In the genomic region with DNA sequence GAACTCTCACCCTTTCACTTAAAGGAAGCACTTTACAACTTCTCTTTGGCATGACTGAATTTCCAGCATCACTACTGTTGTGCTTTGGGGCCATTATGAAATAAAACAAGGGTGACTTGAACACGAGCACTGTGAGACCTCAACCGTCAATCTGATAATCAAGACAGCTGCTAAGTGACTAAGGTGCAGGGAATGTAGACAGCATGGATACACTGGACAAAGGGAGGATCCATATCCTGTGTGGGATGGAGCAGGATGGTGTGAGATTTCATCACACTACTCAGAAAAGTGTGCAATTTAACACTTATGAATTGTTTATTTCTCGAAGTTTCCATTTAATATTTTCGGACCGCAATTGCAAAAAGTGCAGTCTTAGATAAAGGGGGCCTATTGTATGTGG, we compare ENCODE assay signal across 17 cellular contexts. TPM values are rescaled to one million over a fixed set of nuclear protein-coding genes. Genes with fewer than 3 reads are reported as not detected.
DNase-seq lines count a peak whose midpoint lies in the region; ATAC-seq and TF ChIP-seq lines count a peak whose summit lies in the region.
"Had no signal": no experiment of that assay in that cellular context is flagged by ENCODE, and none has a peak within 500 bp of the region (broad histone marks: within the 10 kb centered on the region; RNA-seq: fewer than 3 reads in every experiment).

No MANE protein-coding gene starts in this region.

- no peak overlapping the region for H3K27ac ChIP-seq in GM23248
- H3K27ac ChIP-seq in RWPE1 = no peak overlapping the region
- H3K27ac ChIP-seq in epithelial cell of prostate = peak overlapping the region; percentile 28
- no peak overlapping the region for H3K27ac ChIP-seq in neuronal stem cell (replicated peaks; ENCODE audit: low read length)
- H3K27ac ChIP-seq: psoas muscle, tibial artery had no signal

- no peaks in the 10 kb centered on the region for H3K9me3 Mint-ChIP-seq in activated CD8-positive, alpha-beta T cell treated with anti-CD3 and anti-CD28 coated beads for 36 hours
- H3K9me3 Mint-ChIP-seq: activated B cell treated with CpG ODN at 0.5 μM for 24 hours; activated naive CD4-positive, alpha-beta T cell treated with anti-CD3 and anti-CD28 coated beads for 36 hours; CD14-positive monocyte; naive B cell had no signal

- POLR2A ChIA-PET in RWPE1 (lab: Yijun Ruan, JAX; ENCODE audit: low non-redundant PET) = no interaction called here
- POLR2A ChIA-PET in activated CD8-positive, alpha-beta T cell treated with anti-CD3 and anti-CD28 coated beads for 36 hours (lab: Charles Lee) = no interaction called here

- H2AK5ac ChIP-seq in neuronal stem cell (ENCODE audit: low read depth, low read length) = no peak overlapping the region

- no peak overlapping the region for H3K4me3 Mint-ChIP-seq in activated CD8-positive, alpha-beta T cell treated with anti-CD3 and anti-CD28 coated beads for 36 hours
- H3K4me3 Mint-ChIP-seq: activated B cell treated with CpG ODN at 0.5 μM for 24 hours; activated CD8-positive, alpha-beta memory T cell treated with anti-CD3 and anti-CD28 coated beads, Interleukin-2, amount 10 ng/mL, durations not matched to agents 7 days and 5 days; activated naive CD4-positive, alpha-beta T cell treated with anti-CD3 and anti-CD28 coated beads for 36 hours; CD14-positive monocyte; naive B cell had no signal

- ATAC-seq in activated CD8-positive, alpha-beta T cell treated with anti-CD3 and anti-CD28 coated beads for 36 hours = no peak
- no peak for ATAC-seq in GM21786 (IDR thresholded peaks at IDR 0.05; ENCODE audit: unreplicated experiment)
- ATAC-seq: activated CD8-positive, alpha-beta memory T cell treated with anti-CD3 and anti-CD28 coated beads, Interleukin-2, amount 10 ng/mL, durations not matched to agents 7 days and 5 days; psoas muscle had no signal

- peak; percentile 32 for DNase-seq in GM23248
- DNase-seq in RWPE1 (ENCODE audit: low spot score) = peak; percentile 22
- no peak for DNase-seq in epithelial cell of prostate (ENCODE audit: low read depth, low spot score)
- DNase-seq in neuronal stem cell (ENCODE audit: low spot score) = no peak
- DNase-seq in activated CD8-positive, alpha-beta T cell treated with anti-CD3 and anti-CD28 coated beads for 36 hours = no peak
- no peak for DNase-seq in anterior cingulate cortex (lab: John Stamatoyannopoulos, UW)
- DNase-seq in nucleus accumbens (lab: John Stamatoyannopoulos, UW) = no peak
- DNase-seq: activated B cell treated with CpG ODN at 0.5 μM for 24 hours; activated CD8-positive, alpha-beta memory T cell treated with anti-CD3 and anti-CD28 coated beads, Interleukin-2, amount 10 ng/mL, durations not matched to agents 7 days and 5 days; activated naive CD4-positive, alpha-beta T cell treated with anti-CD3 and anti-CD28 coated beads for 36 hours; MV-4-11; naive B cell; NCI-H2081 treated with DMSO at 0.1 percent for 48 hours; psoas muscle; tibial artery had no signal

- no peaks in the 10 kb centered on the region for H3K9me2 ChIP-seq in GM23248 (ENCODE audit: insufficient read depth)

- no peak overlapping the region for H2BK12ac ChIP-seq in neuronal stem cell (ENCODE audit: low read length)

- intact Hi-C loops in activated CD8-positive, alpha-beta T cell treated with anti-CD3 and anti-CD28 coated beads for 36 hours (cut with micrococcal nuclease) = no loop called here

- H3K18ac ChIP-seq in neuronal stem cell (ENCODE audit: low read length) = no peak overlapping the region

- H3K23ac ChIP-seq in neuronal stem cell (ENCODE audit: low read depth, low read length, poor library complexity) = no peak overlapping the region

- no peak overlapping the region for H2BK15ac ChIP-seq in neuronal stem cell (ENCODE audit: low read length)

- no peak overlapping the region for H4K8ac ChIP-seq in neuronal stem cell (ENCODE audit: low read depth, low read length)

- H3K9ac ChIP-seq in GM23248 (no peak overlapping the region), neuronal stem cell (ENCODE audit: low read depth, low read length, poor library complexity) (no peak overlapping the region)

- H3K27ac Mint-ChIP-seq in activated CD8-positive, alpha-beta T cell treated with anti-CD3 and anti-CD28 coated beads for 36 hours = no peak overlapping the region
- H3K27ac Mint-ChIP-seq: activated B cell treated with CpG ODN at 0.5 μM for 24 hours; activated CD8-positive, alpha-beta memory T cell treated with anti-CD3 and anti-CD28 coated beads, Interleukin-2, amount 10 ng/mL, durations not matched to agents 7 days and 5 days; activated naive CD4-positive, alpha-beta T cell treated with anti-CD3 and anti-CD28 coated beads for 36 hours; CD14-positive monocyte had no signal

- H3K27me3 ChIP-seq in GM23248 (replicated peaks; ENCODE audit: insufficient read depth) = no peaks in the 10 kb centered on the region
- peaks cover 0 to 4% (median 0%) of the 10 kb centered on the region in 3 experiments for H3K27me3 ChIP-seq in neuronal stem cell (ENCODE audit: control insufficient read depth in 3 of 3, insufficient read depth in 3 of 3, low read depth in 1 of 3, low read length in 3 of 3)

- H3F3A ChIP-seq in GM23248 (ENCODE audit: insufficient read depth) = no peaks in the 10 kb centered on the region

- H3K9me3 ChIP-seq in GM23248 (ENCODE audit: low read depth) = no peaks in the 10 kb centered on the region
- H3K9me3 ChIP-seq in neuronal stem cell (replicated peaks in 1 of 2; ENCODE audit: control insufficient read depth in 2 of 2, insufficient read depth in 1 of 2, low read depth in 1 of 2, low read length in 2 of 2) = no peaks in the 10 kb centered on the region
- H3K9me3 ChIP-seq: psoas muscle, tibial artery had no signal

- 68% methylated on average over 5 of the region's 5 CpGs for WGBS in GM23248 (ENCODE audit: low coverage in 1 of 2, low lambda C conversion rate in 2 of 2, missing lambda C conversion rate in 2 of 2), 2 experiments
- WGBS in neuronal stem cell (ENCODE audit: extremely low coverage in 2 of 2, insufficient read length in 2 of 2, insufficient replicate concordance in 1 of 2), 2 donors = no CpG with 5 or more reads among the region's 5 CpGs

- no peak overlapping the region for H3K4ac ChIP-seq in neuronal stem cell (ENCODE audit: low read length)

- no peak overlapping the region for H3K14ac ChIP-seq in neuronal stem cell (ENCODE audit: low read length)

- H4K91ac ChIP-seq in neuronal stem cell (ENCODE audit: low read depth, low read length, poor library complexity) = no peak overlapping the region

- no peak for TF ChIP-seq CTCF in RWPE1 (conservative IDR thresholded peaks at IDR 0.05; ENCODE audit: low read depth)
- no peak for TF ChIP-seq CTCF in activated CD8-positive, alpha-beta T cell treated with anti-CD3 and anti-CD28 coated beads for 36 hours (IDR thresholded peaks at IDR 0.05)

- H3K36me3 Mint-ChIP-seq in activated CD8-positive, alpha-beta T cell treated with anti-CD3 and anti-CD28 coated beads for 36 hours (ENCODE audit: low read depth) = no peaks in the 10 kb centered on the region
- H3K36me3 Mint-ChIP-seq: activated CD8-positive, alpha-beta memory T cell treated with anti-CD3 and anti-CD28 coated beads, Interleukin-2, amount 10 ng/mL, durations not matched to agents 7 days and 5 days; CD14-positive monocyte; naive B cell had no signal

- H2AFZ ChIP-seq in GM23248 = no peak overlapping the region
- H2AFZ ChIP-seq in neuronal stem cell (ENCODE audit: low read length) = peak overlapping the region; percentile 64

- H3K27me3 Mint-ChIP-seq in activated CD8-positive, alpha-beta T cell treated with anti-CD3 and anti-CD28 coated beads for 36 hours = peaks cover 6% of the 10 kb centered on the region

- no peaks in the 10 kb centered on the region for H4K20me1 ChIP-seq in GM23248 (ENCODE audit: insufficient read depth)

- no peak overlapping the region for H2BK120ac ChIP-seq in neuronal stem cell (ENCODE audit: low read depth, low read length)

- no peaks in the 10 kb centered on the region for H3K4me1 ChIP-seq in GM23248 (ENCODE audit: insufficient read depth)
- peaks cover 1 to 3% of the 10 kb centered on the region in 2 donors for H3K4me1 ChIP-seq in neuronal stem cell (ENCODE audit: control insufficient read depth in 2 of 2, insufficient read depth in 1 of 2, low read depth in 1 of 2, low read length in 2 of 2)
- H3K4me1 ChIP-seq: psoas muscle, tibial artery had no signal

- in situ Hi-C loops in GM23248 (cut with MboI) = no loop called here

- H3K79me1 ChIP-seq in neuronal stem cell (ENCODE audit: low read depth, low read length) = no peaks in the 10 kb centered on the region

- H2BK5ac ChIP-seq in neuronal stem cell (ENCODE audit: low read length) = no peak overlapping the region

- H3K4me1 Mint-ChIP-seq in activated CD8-positive, alpha-beta T cell treated with anti-CD3 and anti-CD28 coated beads for 36 hours (ENCODE audit: low read depth) = no peaks in the 10 kb centered on the region
- H3K4me1 Mint-ChIP-seq: activated B cell treated with CpG ODN at 0.5 μM for 24 hours; activated CD8-positive, alpha-beta memory T cell treated with anti-CD3 and anti-CD28 coated beads, Interleukin-2, amount 10 ng/mL, durations not matched to agents 7 days and 5 days; CD14-positive monocyte; naive B cell had no signal

- H3K79me2 ChIP-seq in GM23248 (ENCODE audit: insufficient read depth) = no peaks in the 10 kb centered on the region

- H3K4me3 ChIP-seq in GM23248 (no peak overlapping the region), neuronal stem cell (ENCODE audit: low read length in 2 of 2) (no peak overlapping the region)
- H3K4me3 ChIP-seq: psoas muscle, tibial artery had no signal

- CTCF ChIA-PET in RWPE1 (lab: Yijun Ruan, JAX) = interaction anchor here (0.8 to 1.1 kb wide), 2 partner anchors 16 to 1597 kb away, joined by 3 to 7 read pairs; partner anchors contain the start of gene EXPH5
- CTCF ChIA-PET in activated CD8-positive, alpha-beta T cell treated with anti-CD3 and anti-CD28 coated beads for 36 hours (lab: Charles Lee) = no interaction called here

- H3K4me2 ChIP-seq in GM23248 (ENCODE audit: unreplicated experiment) = no peak overlapping the region
- no peak overlapping the region for H3K4me2 ChIP-seq in neuronal stem cell (ENCODE audit: insufficient read depth, low read length, poor library complexity, severe bottlenecking)

- H3K36me3 ChIP-seq in GM23248 (ENCODE audit: low read depth) = no peaks in the 10 kb centered on the region
- no peaks in the 10 kb centered on the region for H3K36me3 ChIP-seq in neuronal stem cell (replicated peaks in 1 of 2; ENCODE audit: control insufficient read depth in 2 of 2, insufficient read depth in 2 of 2, low read length in 2 of 2)
- H3K36me3 ChIP-seq: tibial artery had no signal

RNA-seq across cellular contexts. Expression of gene EXPH5, which starts 16.1 kb away (rescaled TPM):
- 0.13 TPM in 1 of 2 replicates, not detected in the other for total RNA-seq in GM23248 (2014; rRNA removed; shearing (Covaris generic))
- 0.19 TPM in 1 of 2 replicates, not detected in the other for polyA plus RNA-seq in GM23248 (2016; fragmentation: Nextera tagmentation; extraction: Ambion mirVana)
- polyA plus RNA-seq in neuronal stem cell (2013, experiment 1 of 2) = 0.24 TPM
- 0.21 TPM for polyA plus RNA-seq in neuronal stem cell (2013, experiment 2 of 2)
- total RNA-seq in activated CD8-positive, alpha-beta T cell treated with anti-CD3 and anti-CD28 coated beads for 36 hours = 1 to 10 TPM; 2.9 to 4.1 TPM

RNA-seq across cellular contexts. Expression of gene DDX10, which starts 55.2 kb away (rescaled TPM):
- total RNA-seq in GM23248 (2014; rRNA removed; shearing (Covaris generic)) = 11.5 and 31.2 TPM in 2 replicates
- 23.6 and 24.0 TPM in 2 replicates for polyA plus RNA-seq in GM23248 (2016; fragmentation: Nextera tagmentation; extraction: Ambion mirVana)
- polyA plus RNA-seq in neuronal stem cell (2013, experiment 1 of 2) = 67.3 TPM
- 71.8 TPM for polyA plus RNA-seq in neuronal stem cell (2013, experiment 2 of 2)
- 10 to 100 TPM; 45.4 to 46.3 TPM for total RNA-seq in activated CD8-positive, alpha-beta T cell treated with anti-CD3 and anti-CD28 coated beads for 36 hours

Comparison
In these comparisons a context has a peak if more than half of its experiments do, and no peak if none do; other contexts are left out.
1. DNase-seq: peak in GM23248 (single experiment) and RWPE1 (single experiment); none in epithelial cell of prostate (single experiment), neuronal stem cell (single experiment), activated CD8-positive, alpha-beta T cell treated with anti-CD3 and anti-CD28 coated beads for 36 hours (single experiment), anterior cingulate cortex (0 of 58) and nucleus accumbens (0 of 56).